Comparison of ENCODE assay signal across 14 cellular contexts in the genomic region with DNA sequence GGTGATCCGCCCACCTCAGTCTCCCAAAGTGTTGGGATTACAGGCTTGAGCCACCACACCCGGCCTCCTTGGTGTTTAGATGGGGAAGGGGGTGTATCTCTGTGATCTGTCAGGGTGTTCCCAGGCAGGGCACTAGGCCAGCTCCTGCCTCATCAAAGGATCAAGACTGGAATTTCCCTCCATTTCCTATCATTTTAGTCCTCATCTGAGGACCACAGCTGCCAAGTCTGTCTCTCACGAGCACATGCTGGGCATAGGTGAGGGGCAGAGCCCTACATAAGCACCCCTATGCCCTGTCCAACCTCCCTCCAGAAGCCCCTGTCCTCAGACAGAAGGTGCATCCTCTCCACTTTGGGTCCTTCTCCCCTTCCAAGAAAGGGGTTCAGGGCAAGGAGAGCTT.
"Had no signal": no experiment of that assay in that cellular context is flagged by ENCODE, and none has a peak within 500 bp of the region (broad histone marks: within the 10 kb centered on the region; RNA-seq: fewer than 3 reads in every experiment).

No MANE protein-coding gene starts in this region.

- ATAC-seq: activated CD4-positive, alpha-beta T cell treated with anti-CD3 and anti-CD28 coated beads for 36 hours; activated CD8-positive, alpha-beta T cell treated with anti-CD3 and anti-CD28 coated beads, Interleukin-2, amount 10 ng/mL, durations not matched to agents 7 days and 5 days; effector memory CD8-positive, alpha-beta T cell had no signal

- H3K36me3 ChIP-seq: ovary, WERI-Rb-1 had no signal

- H3K27ac ChIP-seq: ovary, WERI-Rb-1 had no signal

- H3K4me3 ChIP-seq: lung, ovary had no signal

- H3K9me3 ChIP-seq: ovary had no signal

- DNase-seq: activated CD4-positive, alpha-beta T cell treated with anti-CD3 and anti-CD28 coated beads for 36 hours; activated CD8-positive, alpha-beta memory T cell treated with anti-CD3 and anti-CD28 coated beads, Interleukin-2, amount 50 U/mL, for 48 hours; activated CD8-positive, alpha-beta T cell treated with anti-CD3 and anti-CD28 coated beads, Interleukin-2, amount 10 ng/mL, durations not matched to agents 7 days and 5 days; activated naive CD4-positive, alpha-beta T cell treated with anti-CD3 and anti-CD28 coated beads for 36 hours; cortex of kidney; effector memory CD8-positive, alpha-beta T cell; hippocampal formation; nephron progenitor cell; ovary; stimulated activated CD4-positive, alpha-beta T cell treated with anti-CD3 and anti-CD28 coated beads, Interleukin-2, amount 100 ng/mL, for 48 hours; stimulated activated naive CD4-positive, alpha-beta T cell treated with Interleukin-2 at 50 U/mL for 16 hours; T1000; WERI-Rb-1 had no signal

- H3K27me3 ChIP-seq: ovary had no signal
